In the genomic region with DNA sequence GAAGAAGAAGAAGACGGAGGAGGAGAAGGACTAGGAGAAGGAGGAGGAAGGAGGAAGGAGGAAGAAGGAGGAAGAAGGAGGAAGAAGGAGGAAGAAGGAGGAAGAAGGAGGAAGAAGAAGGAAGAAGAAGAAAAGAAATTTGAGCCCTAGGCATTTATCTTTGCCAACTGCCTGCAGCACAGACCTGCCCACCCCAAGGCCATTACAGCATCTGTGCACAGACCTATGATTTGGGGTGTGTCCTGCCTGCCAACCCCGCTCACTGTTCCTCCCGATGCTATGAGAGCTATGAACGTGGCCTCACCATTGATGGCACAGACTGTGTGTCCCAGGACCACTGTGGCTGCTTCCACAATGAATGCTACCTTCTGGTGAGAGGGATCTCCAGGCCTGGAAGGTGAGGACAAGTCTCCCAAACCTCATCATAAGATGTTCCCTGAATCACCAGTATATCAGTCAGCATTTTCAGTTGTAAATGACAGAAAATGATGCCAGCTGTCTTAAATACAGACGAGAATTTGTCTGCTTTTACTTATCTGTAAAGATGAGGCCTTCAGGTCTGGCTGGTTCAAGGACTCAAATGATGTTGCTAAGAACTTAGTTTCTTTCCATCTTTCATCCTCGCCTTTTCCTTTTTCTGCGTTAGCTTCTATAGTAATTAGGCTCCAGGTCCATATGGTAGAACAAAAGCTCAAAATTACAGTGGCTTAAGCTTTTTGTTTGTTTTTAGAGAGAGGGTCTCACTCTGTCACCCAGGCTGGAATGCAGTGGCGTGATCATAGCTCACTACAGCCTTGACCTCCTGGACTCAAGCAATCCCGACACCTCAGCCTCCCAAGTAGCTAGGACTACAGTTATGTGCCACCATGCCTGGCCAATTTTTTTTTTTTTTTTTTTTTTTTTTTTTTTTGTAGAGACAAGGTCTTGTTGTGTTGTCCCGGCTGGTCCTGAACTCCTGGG, we compare ENCODE assay signal across 1 cellular context.
TF ChIP-seq lines count a peak whose summit lies in the region.

No MANE protein-coding gene starts in this region.

TF ChIP-seq in HEK293, 187 proteins besides CTCF, POLR2A, EP300 and RAD21 (continued from another document):
- TF ChIP-seq, protein P1, sequence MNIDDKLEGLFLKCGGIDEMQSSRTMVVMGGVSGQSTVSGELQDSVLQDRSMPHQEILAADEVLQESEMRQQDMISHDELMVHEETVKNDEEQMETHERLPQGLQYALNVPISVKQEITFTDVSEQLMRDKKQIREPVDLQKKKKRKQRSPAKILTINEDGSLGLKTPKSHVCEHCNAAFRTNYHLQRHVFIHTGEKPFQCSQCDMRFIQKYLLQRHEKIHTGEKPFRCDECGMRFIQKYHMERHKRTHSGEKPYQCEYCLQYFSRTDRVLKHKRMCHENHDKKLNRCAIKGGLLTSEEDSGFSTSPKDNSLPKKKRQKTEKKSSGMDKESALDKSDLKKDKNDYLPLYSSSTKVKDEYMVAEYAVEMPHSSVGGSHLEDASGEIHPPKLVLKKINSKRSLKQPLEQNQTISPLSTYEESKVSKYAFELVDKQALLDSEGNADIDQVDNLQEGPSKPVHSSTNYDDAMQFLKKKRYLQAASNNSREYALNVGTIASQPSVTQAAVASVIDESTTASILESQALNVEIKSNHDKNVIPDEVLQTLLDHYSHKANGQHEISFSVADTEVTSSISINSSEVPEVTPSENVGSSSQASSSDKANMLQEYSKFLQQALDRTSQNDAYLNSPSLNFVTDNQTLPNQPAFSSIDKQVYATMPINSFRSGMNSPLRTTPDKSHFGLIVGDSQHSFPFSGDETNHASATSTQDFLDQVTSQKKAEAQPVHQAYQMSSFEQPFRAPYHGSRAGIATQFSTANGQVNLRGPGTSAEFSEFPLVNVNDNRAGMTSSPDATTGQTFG (tag by site-specific recombination; IDR thresholded peaks at IDR 0.05; ENCODE audit: borderline replicate concordance), result 0 out of 2 replicates have a peak, but pooled peaks have one; percentile 49
- TF ChIP-seq ZNF670 (tag by site-specific recombination; IDR thresholded peaks at IDR 0.05; ENCODE audit: low read depth) (no peak), ZNF214 (tag by site-specific recombination; IDR thresholded peaks at IDR 0.05; ENCODE audit: borderline replicate concordance) (no peak), ZNF354C (tag by site-specific recombination; IDR thresholded peaks at IDR 0.05; ENCODE audit: borderline replicate concordance, low read depth) (no peak), ZNF416 (tag by site-specific recombination; IDR thresholded peaks at IDR 0.05) (no peak), ZNF366 (tag by site-specific recombination; conservative IDR thresholded peaks at IDR 0.05) (peak; percentile 85), ZNF837 (tag by site-specific recombination; IDR thresholded peaks at IDR 0.05) (no peak), ZNF19 (tag by site-specific recombination; IDR thresholded peaks at IDR 0.05; ENCODE audit: low read depth) (no peak), ZNF549 (tag by site-specific recombination; IDR thresholded peaks at IDR 0.05) (no peak)
- TF ChIP-seq, protein P2, sequence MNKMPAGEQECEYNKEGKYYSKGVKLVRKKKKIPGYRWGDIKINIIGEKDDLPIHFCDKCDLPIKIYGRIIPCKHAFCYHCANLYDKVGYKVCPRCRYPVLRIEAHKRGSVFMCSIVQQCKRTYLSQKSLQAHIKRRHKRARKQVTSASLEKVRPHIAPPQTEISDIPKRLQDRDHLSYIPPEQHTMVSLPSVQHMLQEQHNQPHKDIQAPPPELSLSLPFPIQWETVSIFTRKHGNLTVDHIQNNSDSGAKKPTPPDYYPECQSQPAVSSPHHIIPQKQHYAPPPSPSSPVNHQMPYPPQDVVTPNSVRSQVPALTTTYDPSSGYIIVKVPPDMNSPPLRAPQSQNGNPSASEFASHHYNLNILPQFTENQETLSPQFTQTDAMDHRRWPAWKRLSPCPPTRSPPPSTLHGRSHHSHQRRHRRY (tag by site-specific recombination; IDR thresholded peaks at IDR 0.05), result 0 out of 2 replicates have a peak, but pooled peaks have one; percentile 19
- TF ChIP-seq, protein P3, sequence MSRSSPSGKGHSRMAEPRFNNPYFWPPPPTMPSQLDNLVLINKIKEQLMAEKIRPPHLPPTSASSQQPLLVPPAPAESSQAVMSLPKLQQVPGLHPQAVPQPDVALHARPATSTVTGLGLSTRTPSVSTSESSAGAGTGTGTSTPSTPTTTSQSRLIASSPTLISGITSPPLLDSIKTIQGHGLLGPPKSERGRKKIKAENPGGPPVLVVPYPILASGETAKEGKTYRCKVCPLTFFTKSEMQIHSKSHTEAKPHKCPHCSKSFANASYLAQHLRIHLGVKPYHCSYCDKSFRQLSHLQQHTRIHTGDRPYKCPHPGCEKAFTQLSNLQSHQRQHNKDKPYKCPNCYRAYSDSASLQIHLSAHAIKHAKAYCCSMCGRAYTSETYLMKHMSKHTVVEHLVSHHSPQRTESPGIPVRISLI (tag by site-specific recombination; IDR thresholded peaks at IDR 0.05), result peak; percentile 85
